27 cellular contexts compared by ENCODE assay signal in the genomic region with DNA sequence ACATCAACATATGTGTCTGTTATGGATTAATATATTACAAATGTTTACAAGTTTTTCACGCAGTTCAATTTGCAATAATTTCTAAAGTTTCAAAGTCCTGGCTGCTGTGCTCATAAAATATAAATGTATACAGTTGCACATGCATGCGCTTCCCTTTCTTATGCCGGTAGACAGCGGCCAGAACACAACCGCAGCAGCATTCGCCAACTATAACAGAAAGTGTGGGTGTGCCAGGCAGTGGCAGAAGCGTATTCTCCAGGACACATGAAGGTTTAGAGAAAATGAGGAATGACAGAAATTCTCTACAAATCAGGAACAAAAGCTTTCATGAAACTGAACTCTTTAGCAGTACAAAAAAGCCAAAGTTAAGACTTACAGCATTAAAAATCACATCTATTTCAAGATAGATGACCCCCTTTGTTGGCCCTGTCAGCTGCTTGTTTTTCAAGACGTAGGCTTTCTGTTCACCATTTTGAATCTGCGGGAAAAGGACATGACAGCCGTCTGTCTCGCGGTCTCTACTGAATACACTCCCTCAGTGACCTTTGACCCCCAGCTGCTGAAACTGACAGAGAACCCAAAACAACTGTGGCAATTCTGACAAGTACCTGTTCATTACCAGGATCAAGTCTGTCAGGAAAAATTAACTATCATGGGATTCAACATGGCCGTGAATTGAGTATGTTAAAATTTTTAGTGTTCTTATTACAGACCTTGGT.
A peak's percentile ranks its signal among the peaks of the same experiment; 100 is the strongest.
DNase-seq lines count a peak whose midpoint lies in the region; ATAC-seq and TF ChIP-seq lines count a peak whose summit lies in the region.
"Had no signal": no experiment of that assay in that cellular context is flagged by ENCODE, and none has a peak within 500 bp of the region (broad histone marks: within the 10 kb centered on the region; RNA-seq: fewer than 3 reads in every experiment).

No MANE protein-coding gene starts in this region.

- no peak overlapping the region for H3K27ac Mint-ChIP-seq in activated CD8-positive, alpha-beta T cell treated with anti-CD3 and anti-CD28 coated beads, Interleukin-2, amount 10 ng/mL, durations not matched to agents 7 days and 5 days
- H3K27ac Mint-ChIP-seq in natural killer cell = no peak overlapping the region
- H3K27ac Mint-ChIP-seq: activated CD4-positive, alpha-beta T cell treated with anti-CD3 and anti-CD28 coated beads, Interleukin-2, amount 10 ng/mL, durations not matched to agents 24 days and 14 days; activated T-cell treated with anti-CD3 and anti-CD28 coated beads, Interleukin-2, amount 50 U/mL, for 24 hours; T-cell had no signal

- no peaks in the 10 kb centered on the region for H3K9me2 ChIP-seq in OCI-LY7 (ENCODE audit: insufficient read depth, low read length)

- H3K4me1 ChIP-seq in OCI-LY7 (ENCODE audit: insufficient read depth, low read length, poor library complexity, severe bottlenecking) = no peaks in the 10 kb centered on the region
- no peaks in the 10 kb centered on the region for H3K4me1 ChIP-seq in osteoblast (ENCODE audit: insufficient read depth, low read length)
- H3K4me1 ChIP-seq: BLaER1 treated with 17β-estradiol and CSF1 and Interleukin-3, amounts not matched to agents 10 nM and 100 nM; upper lobe of right lung had no signal

- no peaks in the 10 kb centered on the region for H3K9me3 ChIP-seq in MG63
- no peaks in the 10 kb centered on the region for H3K9me3 ChIP-seq in OCI-LY7 (ENCODE audit: low read length)
- no peaks in the 10 kb centered on the region for H3K9me3 ChIP-seq in osteoblast (ENCODE audit: low read depth, low read length)
- H3K9me3 ChIP-seq: BLaER1 treated with 17β-estradiol and CSF1 and Interleukin-3, amounts not matched to agents 10 nM and 100 nM; upper lobe of right lung had no signal

- CTCF ChIA-PET in OCI-LY7 (lab: Charles Lee; ENCODE audit: unreplicated experiment) = no interaction called here
- CTCF ChIA-PET in activated CD8-positive, alpha-beta T cell treated with anti-CD3 and anti-CD28 coated beads, Interleukin-2, amount 10 ng/mL, durations not matched to agents 7 days and 5 days (lab: Charles Lee) = no interaction called here

- H3K4me2 ChIP-seq in OCI-LY7 (ENCODE audit: low read length) = no peak overlapping the region
- no peak overlapping the region for H3K4me2 ChIP-seq in osteoblast (ENCODE audit: insufficient read depth, low read length)
- H3K4me2 ChIP-seq: BLaER1 treated with 17β-estradiol and CSF1 and Interleukin-3, amounts not matched to agents 10 nM and 100 nM had no signal

- no peaks in the 10 kb centered on the region for H3K9me3 Mint-ChIP-seq in activated CD8-positive, alpha-beta T cell treated with anti-CD3 and anti-CD28 coated beads, Interleukin-2, amount 10 ng/mL, durations not matched to agents 7 days and 5 days (ENCODE audit: insufficient read depth)
- H3K9me3 Mint-ChIP-seq in natural killer cell = no peaks in the 10 kb centered on the region
- H3K9me3 Mint-ChIP-seq: activated CD4-positive, alpha-beta T cell treated with anti-CD3 and anti-CD28 coated beads, Interleukin-2, amount 10 ng/mL, durations not matched to agents 24 days and 14 days; activated T-cell treated with anti-CD3 and anti-CD28 coated beads, Interleukin-2, amount 50 U/mL, for 24 hours; T-cell had no signal

- H3K79me2 ChIP-seq in OCI-LY7 (ENCODE audit: insufficient read depth, low read depth, low read length) = no peaks in the 10 kb centered on the region
- H3K79me2 ChIP-seq in osteoblast (ENCODE audit: insufficient read depth, low read length) = no peaks in the 10 kb centered on the region

- DNase-seq in MG63 (peak; percentile 2), OCI-LY7 (ENCODE audit: low spot score) (no peak), iPS DF 19.7 (ENCODE audit: low read depth, low spot score) (peak; percentile 15), osteoblast (ENCODE audit: insufficient read length, low spot score, missing footprints) (no peak), natural killer cell (no peak)
- no peak for DNase-seq in activated CD8-positive, alpha-beta T cell treated with anti-CD3 and anti-CD28 coated beads, Interleukin-2, amount 10 ng/mL, durations not matched to agents 7 days and 5 days
- no peak for DNase-seq in central memory CD4-positive, alpha-beta T cell
- DNase-seq: activated CD4-positive, alpha-beta T cell treated with anti-CD3 and anti-CD28 coated beads, Interleukin-2, amount 10 ng/mL, durations not matched to agents 24 days and 14 days; activated gamma-delta T cell treated with Interleukin-2 at 50 U/mL for 16 hours; activated T-cell treated with anti-CD3 and anti-CD28 coated beads, Interleukin-2, amount 50 U/mL, for 24 hours; caudate nucleus; cortex of kidney; DMS79; effector memory CD4-positive, alpha-beta T cell; GDM1; GM23248; islet precursor cell; left ventricle myocardium superior; NCI-H1092 treated with DMSO at 0.1 percent for 48 hours; NCI-H2029; NCI-H345; NCI-H82; RPMI8226; stimulated activated naive CD4-positive, alpha-beta T cell; T-cell; upper lobe of right lung had no signal

- no peaks in the 10 kb centered on the region for H3K27me3 ChIP-seq in MG63
- no peaks in the 10 kb centered on the region for H3K27me3 ChIP-seq in osteoblast (ENCODE audit: insufficient read depth, low read length)
- H3K27me3 ChIP-seq: BLaER1 treated with 17β-estradiol and CSF1 and Interleukin-3, amounts not matched to agents 10 nM and 100 nM; upper lobe of right lung had no signal

- peaks cover 2% of the 10 kb centered on the region for H3K27me3 Mint-ChIP-seq in activated CD8-positive, alpha-beta T cell treated with anti-CD3 and anti-CD28 coated beads, Interleukin-2, amount 10 ng/mL, durations not matched to agents 7 days and 5 days (ENCODE audit: low read depth)
- H3K27me3 Mint-ChIP-seq in natural killer cell (ENCODE audit: low read depth in 2 of 2) = no peaks in the 10 kb centered on the region
- H3K27me3 Mint-ChIP-seq: activated T-cell treated with anti-CD3 and anti-CD28 coated beads, Interleukin-2, amount 50 U/mL, for 24 hours; T-cell had no signal

- no peak for ATAC-seq in activated CD8-positive, alpha-beta T cell treated with anti-CD3 and anti-CD28 coated beads, Interleukin-2, amount 10 ng/mL, durations not matched to agents 7 days and 5 days
- no peak for ATAC-seq in natural killer cell
- ATAC-seq: left ventricle myocardium superior, T-cell, upper lobe of right lung had no signal

- H3K27ac ChIP-seq in OCI-LY7 (ENCODE audit: low read depth, low read length, poor library complexity, severe bottlenecking) (no peak overlapping the region), osteoblast (ENCODE audit: low read depth, low read length) (no peak overlapping the region)
- H3K27ac ChIP-seq: BLaER1 treated with 17β-estradiol and CSF1 and Interleukin-3, amounts not matched to agents 10 nM and 100 nM; GM23248; upper lobe of right lung had no signal

- no peak overlapping the region for H3K4me3 ChIP-seq in MG63
- H3K4me3 ChIP-seq in OCI-LY7 (ENCODE audit: low read depth, low read length, poor library complexity, severe bottlenecking) = no peak overlapping the region
- H3K4me3 ChIP-seq in osteoblast (ENCODE audit: insufficient read depth, low read length) = no peak overlapping the region
- H3K4me3 ChIP-seq: BLaER1 treated with 17β-estradiol and CSF1 and Interleukin-3, amounts not matched to agents 10 nM and 100 nM; GM23248; upper lobe of right lung had no signal

- intact Hi-C loops in OCI-LY7 (cut with micrococcal nuclease; ENCODE audit: unreplicated experiment) = no loop called here
- intact Hi-C loops in natural killer cell (cut with micrococcal nuclease) = no loop called here

- POLR2A ChIA-PET in OCI-LY7 (lab: Charles Lee) = no interaction called here
- POLR2A ChIA-PET in activated CD8-positive, alpha-beta T cell treated with anti-CD3 and anti-CD28 coated beads, Interleukin-2, amount 10 ng/mL, durations not matched to agents 7 days and 5 days (lab: Charles Lee) = no interaction called here

- H3K4me1 Mint-ChIP-seq in activated CD8-positive, alpha-beta T cell treated with anti-CD3 and anti-CD28 coated beads, Interleukin-2, amount 10 ng/mL, durations not matched to agents 7 days and 5 days (ENCODE audit: low read depth) = no peaks in the 10 kb centered on the region
- H3K4me1 Mint-ChIP-seq in natural killer cell = no peaks in the 10 kb centered on the region
- H3K4me1 Mint-ChIP-seq: T-cell had no signal

- no peaks in the 10 kb centered on the region for H4K20me1 ChIP-seq in OCI-LY7 (ENCODE audit: insufficient read depth, low read length)
- H4K20me1 ChIP-seq in osteoblast (ENCODE audit: insufficient read depth, low read length) = no peaks in the 10 kb centered on the region
- H4K20me1 ChIP-seq: BLaER1 treated with 17β-estradiol and CSF1 and Interleukin-3, amounts not matched to agents 10 nM and 100 nM had no signal

- H3K36me3 ChIP-seq in MG63 (no peaks in the 10 kb centered on the region), OCI-LY7 (ENCODE audit: insufficient read depth, low read length) (no peaks in the 10 kb centered on the region), osteoblast (ENCODE audit: insufficient read depth, low read length) (no peaks in the 10 kb centered on the region)

- H2AFZ ChIP-seq in OCI-LY7 (ENCODE audit: low read length) (0 out of 2 replicates have a peak overlapping the region, but pooled peaks have one; percentile 42), osteoblast (ENCODE audit: low read length) (peak overlapping the region; percentile 26)
- H2AFZ ChIP-seq: GM23248 had no signal

- H3K4me3 Mint-ChIP-seq in activated CD8-positive, alpha-beta T cell treated with anti-CD3 and anti-CD28 coated beads, Interleukin-2, amount 10 ng/mL, durations not matched to agents 7 days and 5 days = no peak overlapping the region
- H3K4me3 Mint-ChIP-seq in natural killer cell = no peak overlapping the region
- H3K4me3 Mint-ChIP-seq: activated CD4-positive, alpha-beta T cell treated with anti-CD3 and anti-CD28 coated beads, Interleukin-2, amount 10 ng/mL, durations not matched to agents 24 days and 14 days; activated T-cell treated with anti-CD3 and anti-CD28 coated beads, Interleukin-2, amount 50 U/mL, for 24 hours; T-cell had no signal

- BruUV-seq in OCI-LY7 (replicated peaks; lab: Mats Ljungman, UMichigan) = no TSS peak

- no peaks in the 10 kb centered on the region for H3K36me3 Mint-ChIP-seq in activated CD8-positive, alpha-beta T cell treated with anti-CD3 and anti-CD28 coated beads, Interleukin-2, amount 10 ng/mL, durations not matched to agents 7 days and 5 days (ENCODE audit: low read depth)
- H3K36me3 Mint-ChIP-seq in natural killer cell = no peaks in the 10 kb centered on the region
- H3K36me3 Mint-ChIP-seq: T-cell had no signal

- TF ChIP-seq CTCF in OCI-LY7 (conservative IDR thresholded peaks at IDR 0.05; ENCODE audit: low read length) (no peak), osteoblast (IDR thresholded peaks at IDR 0.05; ENCODE audit: extremely low read depth, low read depth, low read length) (no peak), natural killer cell (IDR thresholded peaks at IDR 0.05) (no peak)

Comparison
In these comparisons a context has a peak if more than half of its experiments do, and no peak if none do; other contexts are left out.
1. DNase-seq: peak in MG63 (single experiment) and iPS DF 19.7 (single experiment); none in OCI-LY7 (single experiment), osteoblast (single experiment), activated CD8-positive, alpha-beta T cell treated with anti-CD3 and anti-CD28 coated beads, Interleukin-2, amount 10 ng/mL, durations not matched to agents 7 days and 5 days (single experiment), central memory CD4-positive, alpha-beta T cell (single experiment) and natural killer cell (single experiment).